Comparison of ENCODE assay signal across 28 cellular contexts in the genomic region with DNA sequence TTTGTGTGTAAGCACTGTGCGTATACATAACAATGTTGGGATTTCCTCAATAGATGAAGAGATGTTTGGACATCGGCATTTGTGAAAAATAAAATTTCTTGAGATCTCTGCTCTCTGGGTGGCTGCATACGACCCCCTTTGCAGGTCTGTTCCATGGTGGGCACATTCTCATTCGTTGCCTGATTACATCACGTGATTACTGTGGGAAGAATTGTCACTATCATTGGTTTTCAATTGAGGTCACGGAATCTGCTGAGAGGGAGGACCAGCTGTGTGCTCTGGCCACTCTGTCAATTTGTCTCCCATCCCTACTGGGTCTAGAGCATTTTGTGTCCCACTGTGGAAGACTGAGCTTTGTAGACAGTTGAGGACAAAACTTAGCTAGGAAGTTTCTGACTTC.
"Had no signal": no experiment of that assay in that cellular context is flagged by ENCODE, and none has a peak within 500 bp of the region (broad histone marks: within the 10 kb centered on the region; RNA-seq: fewer than 3 reads in every experiment).

No MANE protein-coding gene starts in this region.

- H3K27ac Mint-ChIP-seq: stimulated activated effector memory CD8-positive, alpha-beta T cell treated with anti-CD3 and anti-CD28 coated beads, Interleukin-12 subunit alpha, Interleukin-12 subunit beta, amount 100 ng/mL, for 72 hours; stimulated activated memory B cell treated with anti-CD40 and anti-IgM and Interleukin-4, amounts not matched to agents 10 μg/mL and 1 μg/mL and 100 μg/mL, for 72 hours; stimulated activated naive B cell treated with anti-CD40 and anti-IgM and Interleukin-4, amounts not matched to agents 10 μg/mL and 1 μg/mL and 100 μg/mL, for 72 hours; stimulated activated naive CD8-positive, alpha-beta T cell treated with anti-CD3 and anti-CD28 coated beads, Interleukin-15, amount 100 ng/mL, for 72 hours; stimulated activated naive CD8-positive, alpha-beta T cell treated with anti-CD3 and anti-CD28 coated beads, Interleukin-15, Interleukin-2, amounts not matched to agents 100 ng/mL and 50 ng/mL, for 24 hours; type B pancreatic cell had no signal

- H3K4me3 Mint-ChIP-seq: stimulated activated effector memory CD8-positive, alpha-beta T cell treated with anti-CD3 and anti-CD28 coated beads, Interleukin-12 subunit alpha, Interleukin-12 subunit beta, amount 100 ng/mL, for 72 hours; stimulated activated memory B cell treated with anti-CD40 and anti-IgM and Interleukin-4, amounts not matched to agents 10 μg/mL and 1 μg/mL and 100 μg/mL, for 72 hours; stimulated activated naive B cell treated with anti-CD40 and anti-IgM and Interleukin-4, amounts not matched to agents 10 μg/mL and 1 μg/mL and 100 μg/mL, for 72 hours; stimulated activated naive CD8-positive, alpha-beta T cell treated with anti-CD3 and anti-CD28 coated beads, Interleukin-15, amount 100 ng/mL, for 72 hours; stimulated activated naive CD8-positive, alpha-beta T cell treated with anti-CD3 and anti-CD28 coated beads, Interleukin-15, Interleukin-2, amounts not matched to agents 100 ng/mL and 50 ng/mL, for 24 hours; type B pancreatic cell had no signal

- H3K27ac ChIP-seq: stomach, suprapubic skin, testis, thoracic aorta, thyroid gland, tibial artery, tibial nerve, transverse colon, upper lobe of left lung, upper lobe of right lung, uterus, vagina had no signal

- H3K4me1 Mint-ChIP-seq: stimulated activated effector memory CD8-positive, alpha-beta T cell treated with anti-CD3 and anti-CD28 coated beads, Interleukin-12 subunit alpha, Interleukin-12 subunit beta, amount 100 ng/mL, for 72 hours; stimulated activated memory B cell treated with anti-CD40 and anti-IgM and Interleukin-4, amounts not matched to agents 10 μg/mL and 1 μg/mL and 100 μg/mL, for 72 hours; stimulated activated naive CD8-positive, alpha-beta T cell treated with anti-CD3 and anti-CD28 coated beads, Interleukin-15, amount 100 ng/mL, for 72 hours had no signal

- H3K9me3 Mint-ChIP-seq: type B pancreatic cell had no signal

- H3K27me3 ChIP-seq: stomach, suprapubic skin, testis, thyroid gland, tibial artery, tibial nerve, transverse colon, upper lobe of left lung, upper lobe of right lung, uterus, vagina had no signal

- H3K4me3 ChIP-seq: stomach, suprapubic skin, testis, thoracic aorta, thyroid gland, tibial artery, tibial nerve, transverse colon, upper lobe of left lung, upper lobe of right lung, uterus, vagina had no signal

- H3K36me3 ChIP-seq: stomach, suprapubic skin, thoracic aorta, thyroid gland, tibial artery, transverse colon, upper lobe of left lung, upper lobe of right lung, uterus, vagina had no signal

- DNase-seq: stimulated activated CD4-positive, alpha-beta T cell treated with anti-CD3 and anti-CD28 coated beads, Interleukin-2, amount 100 ng/mL, for 48 hours; stimulated activated CD4-positive, alpha-beta T cell treated with anti-CD3 and anti-CD28 coated beads, Interleukin-4, amount 100 ng/mL, for 1 hour; stimulated activated CD4-positive, alpha-beta T cell treated with anti-CD3 and anti-CD28 coated beads, Interleukin-4, amount 100 ng/mL, for 4 hours; stimulated activated CD8-positive, alpha-beta memory T cell treated with anti-CD3 and anti-CD28 coated beads, Interleukin-4, amount 100 ng/mL, for 48 hours; stimulated activated naive B cell treated with anti-CD40 and anti-IgM and Interleukin-4, amounts not matched to agents 10 μg/mL and 1 μg/mL and 100 μg/mL, for 72 hours; stimulated activated naive CD4-positive, alpha-beta T cell; stimulated activated naive CD4-positive, alpha-beta T cell treated with Interleukin-2 at 50 U/mL for 16 hours; stimulated activated naive CD8-positive, alpha-beta T cell treated with anti-CD3 and anti-CD28 coated beads, Interleukin-15, amount 100 ng/mL, for 72 hours; stimulated activated naive CD8-positive, alpha-beta T cell treated with anti-CD3 and anti-CD28 coated beads, Interleukin-15, Interleukin-2, amounts not matched to agents 100 U/mL and 50 U/mL, for 24 hours; stomach; substantia nigra; testis; thyroid gland; tibial artery; transverse colon; trophoblast cell; upper lobe of left lung; upper lobe of right lung; uterus had no signal

- H3K36me3 Mint-ChIP-seq: stimulated activated effector memory CD8-positive, alpha-beta T cell treated with anti-CD3 and anti-CD28 coated beads, Interleukin-12 subunit alpha, Interleukin-12 subunit beta, amount 100 ng/mL, for 72 hours; type B pancreatic cell had no signal

- ATAC-seq: stimulated activated effector memory CD8-positive, alpha-beta T cell treated with anti-CD3 and anti-CD28 coated beads, Interleukin-12 subunit alpha, Interleukin-12 subunit beta, amount 100 ng/mL, for 72 hours; stimulated activated memory B cell treated with anti-CD40 and anti-IgM and Interleukin-4, amounts not matched to agents 10 μg/mL and 1 μg/mL and 100 μg/mL, for 72 hours; stimulated activated naive B cell treated with anti-CD40 and anti-IgM and Interleukin-4, amounts not matched to agents 10 μg/mL and 1 μg/mL and 100 μg/mL, for 72 hours; stimulated activated naive CD8-positive, alpha-beta T cell treated with anti-CD3 and anti-CD28 coated beads, Interleukin-15, amount 100 ng/mL, for 72 hours; stimulated activated naive CD8-positive, alpha-beta T cell treated with anti-CD3 and anti-CD28 coated beads, Interleukin-15, Interleukin-2, amounts not matched to agents 100 U/mL and 50 U/mL, for 24 hours; upper lobe of right lung had no signal

- H3K9me3 ChIP-seq: stomach, suprapubic skin, testis, thoracic aorta, thyroid gland, tibial artery, transverse colon, upper lobe of left lung, upper lobe of right lung, vagina had no signal

- H3K4me1 ChIP-seq: suprapubic skin, testis, thyroid gland, upper lobe of left lung, uterus had no signal

- FAIRE-seq: urothelium cell line had no signal

- H3K27me3 Mint-ChIP-seq: stimulated activated naive CD8-positive, alpha-beta T cell treated with anti-CD3 and anti-CD28 coated beads, Interleukin-15, amount 100 ng/mL, for 72 hours; stimulated activated naive CD8-positive, alpha-beta T cell treated with anti-CD3 and anti-CD28 coated beads, Interleukin-15, Interleukin-2, amounts not matched to agents 100 ng/mL and 50 ng/mL, for 24 hours had no signal
